1 cellular context compared by ENCODE assay signal in the genomic region with DNA sequence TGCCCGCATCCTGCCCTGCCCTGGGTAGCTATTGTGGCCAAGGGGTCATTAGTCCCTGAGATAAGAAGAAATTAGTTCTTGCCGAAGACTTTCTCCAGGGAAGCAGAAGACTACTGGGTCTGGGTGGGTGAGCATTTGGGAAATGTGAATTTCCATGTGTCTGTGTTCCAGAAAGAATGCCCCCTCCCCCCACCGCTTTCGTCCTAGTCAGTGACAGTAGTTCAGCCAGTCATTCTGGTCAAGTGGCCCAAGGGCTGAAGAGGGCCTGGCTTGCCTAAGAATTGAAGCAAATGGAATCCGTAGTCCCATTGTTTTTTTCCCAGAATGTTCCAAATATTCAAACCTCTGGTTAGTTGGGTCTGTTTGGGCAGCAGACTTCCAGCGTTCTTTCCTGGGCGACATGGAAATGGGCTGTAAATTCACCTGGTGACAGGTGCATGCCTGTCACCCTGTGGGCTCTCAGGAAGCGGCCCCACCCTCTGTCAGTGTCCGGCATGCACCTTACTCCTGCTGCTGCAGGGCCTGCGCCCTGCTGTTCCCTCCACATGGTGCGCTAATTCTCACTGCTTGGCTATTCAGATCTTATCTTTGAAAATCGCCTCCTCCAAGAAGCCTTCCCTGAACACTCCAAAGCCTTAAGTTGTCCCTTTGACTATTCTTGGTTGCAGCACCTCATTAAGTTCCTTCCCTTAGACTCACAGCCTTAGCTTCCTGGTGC.
TF ChIP-seq lines count a peak whose summit lies in the region.

No MANE protein-coding gene starts in this region.

TF ChIP-seq in K562, 482 proteins besides CTCF, POLR2A, EP300 and RAD21 (continued from another document):
- TF ChIP-seq, protein P1, sequence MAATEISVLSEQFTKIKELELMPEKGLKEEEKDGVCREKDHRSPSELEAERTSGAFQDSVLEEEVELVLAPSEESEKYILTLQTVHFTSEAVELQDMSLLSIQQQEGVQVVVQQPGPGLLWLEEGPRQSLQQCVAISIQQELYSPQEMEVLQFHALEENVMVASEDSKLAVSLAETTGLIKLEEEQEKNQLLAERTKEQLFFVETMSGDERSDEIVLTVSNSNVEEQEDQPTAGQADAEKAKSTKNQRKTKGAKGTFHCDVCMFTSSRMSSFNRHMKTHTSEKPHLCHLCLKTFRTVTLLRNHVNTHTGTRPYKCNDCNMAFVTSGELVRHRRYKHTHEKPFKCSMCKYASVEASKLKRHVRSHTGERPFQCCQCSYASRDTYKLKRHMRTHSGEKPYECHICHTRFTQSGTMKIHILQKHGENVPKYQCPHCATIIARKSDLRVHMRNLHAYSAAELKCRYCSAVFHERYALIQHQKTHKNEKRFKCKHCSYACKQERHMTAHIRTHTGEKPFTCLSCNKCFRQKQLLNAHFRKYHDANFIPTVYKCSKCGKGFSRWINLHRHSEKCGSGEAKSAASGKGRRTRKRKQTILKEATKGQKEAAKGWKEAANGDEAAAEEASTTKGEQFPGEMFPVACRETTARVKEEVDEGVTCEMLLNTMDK (IDR thresholded peaks at IDR 0.05; ENCODE audit: borderline replicate concordance, insufficient read depth, low read depth, low read length, poor library complexity, severe bottlenecking): no peak
- TF ChIP-seq PCBP2 (IDR thresholded peaks at IDR 0.05; ENCODE audit: low read depth, low read length, poor library complexity, severe bottlenecking) (no peak), MCM5 (IDR thresholded peaks at IDR 0.05; ENCODE audit: low read depth) (no peak), COPS2 (conservative IDR thresholded peaks at IDR 0.05) (no peak), ZFP36 (IDR thresholded peaks at IDR 0.05; ENCODE audit: low read depth, low read length, partially characterized antibody) (peak; percentile 97), MYNN (IDR thresholded peaks at IDR 0.05) (no peak), MYNN (CRISPR knock-in tag; IDR thresholded peaks at IDR 0.05) (no peak), IRF2 (CRISPR knock-in tag; IDR thresholded peaks at IDR 0.05) (no peak), CHD1 (IDR thresholded peaks at IDR 0.05; ENCODE audit: low read length) (no peak), ZNF436 (CRISPR knock-in tag; IDR thresholded peaks at IDR 0.05) (peak; percentile 69; the same call in 1 of the 2 replicates), SREBF2 (CRISPR knock-in tag; IDR thresholded peaks at IDR 0.05) (no peak), C11orf30 (IDR thresholded peaks at IDR 0.05; ENCODE audit: low read depth) (no peak), HMGN3 (IDR thresholded peaks at IDR 0.05; ENCODE audit: borderline replicate concordance, extremely low read depth, insufficient read length, low read depth, low read length) (no peak), ETS2 (tag; IDR thresholded peaks at IDR 0.05; ENCODE audit: borderline replicate concordance, poor library complexity, severe bottlenecking) (no peak), LARP7 (IDR thresholded peaks at IDR 0.05) (no peak), NCOA1 (IDR thresholded peaks at IDR 0.05; ENCODE audit: low read depth) (no peak), HMG20A (CRISPR knock-in tag; conservative IDR thresholded peaks at IDR 0.05) (no peak), FOXJ3 (CRISPR knock-in tag; IDR thresholded peaks at IDR 0.05) (no peak), BCOR (IDR thresholded peaks at IDR 0.05) (peak; percentile 54; the same call in 1 of the 2 replicates), NR1H2 (CRISPR knock-in tag; IDR thresholded peaks at IDR 0.05) (no peak), SMARCA5 (IDR thresholded peaks at IDR 0.05) (0 out of 2 replicates have a peak, but pooled peaks have one; percentile 26), SUPT5H (IDR thresholded peaks at IDR 0.05) (no peak), ZSCAN32 (CRISPR knock-in tag; IDR thresholded peaks at IDR 0.05) (no peak), ZNF57 (CRISPR knock-in tag; IDR thresholded peaks at IDR 0.05) (no peak), NFIC (IDR thresholded peaks at IDR 0.05) (no peak), KDM5B (IDR thresholded peaks at IDR 0.05; ENCODE audit: insufficient replicate concordance, low read depth, low read length) (no peak), GABPB1 (CRISPR knock-in tag; IDR thresholded peaks at IDR 0.05) (no peak), CBX1 (IDR thresholded peaks at IDR 0.05; ENCODE audit: low read depth) (no peak), GATA2 (CRISPR knock-in tag; IDR thresholded peaks at IDR 0.05) (peak; percentile 45)
- TF ChIP-seq, protein P2, sequence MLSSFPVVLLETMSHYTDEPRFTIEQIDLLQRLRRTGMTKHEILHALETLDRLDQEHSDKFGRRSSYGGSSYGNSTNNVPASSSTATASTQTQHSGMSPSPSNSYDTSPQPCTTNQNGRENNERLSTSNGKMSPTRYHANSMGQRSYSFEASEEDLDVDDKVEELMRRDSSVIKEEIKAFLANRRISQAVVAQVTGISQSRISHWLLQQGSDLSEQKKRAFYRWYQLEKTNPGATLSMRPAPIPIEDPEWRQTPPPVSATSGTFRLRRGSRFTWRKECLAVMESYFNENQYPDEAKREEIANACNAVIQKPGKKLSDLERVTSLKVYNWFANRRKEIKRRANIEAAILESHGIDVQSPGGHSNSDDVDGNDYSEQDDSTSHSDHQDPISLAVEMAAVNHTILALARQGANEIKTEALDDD (IDR thresholded peaks at IDR 0.05): no peak
- TF ChIP-seq, protein P3, sequence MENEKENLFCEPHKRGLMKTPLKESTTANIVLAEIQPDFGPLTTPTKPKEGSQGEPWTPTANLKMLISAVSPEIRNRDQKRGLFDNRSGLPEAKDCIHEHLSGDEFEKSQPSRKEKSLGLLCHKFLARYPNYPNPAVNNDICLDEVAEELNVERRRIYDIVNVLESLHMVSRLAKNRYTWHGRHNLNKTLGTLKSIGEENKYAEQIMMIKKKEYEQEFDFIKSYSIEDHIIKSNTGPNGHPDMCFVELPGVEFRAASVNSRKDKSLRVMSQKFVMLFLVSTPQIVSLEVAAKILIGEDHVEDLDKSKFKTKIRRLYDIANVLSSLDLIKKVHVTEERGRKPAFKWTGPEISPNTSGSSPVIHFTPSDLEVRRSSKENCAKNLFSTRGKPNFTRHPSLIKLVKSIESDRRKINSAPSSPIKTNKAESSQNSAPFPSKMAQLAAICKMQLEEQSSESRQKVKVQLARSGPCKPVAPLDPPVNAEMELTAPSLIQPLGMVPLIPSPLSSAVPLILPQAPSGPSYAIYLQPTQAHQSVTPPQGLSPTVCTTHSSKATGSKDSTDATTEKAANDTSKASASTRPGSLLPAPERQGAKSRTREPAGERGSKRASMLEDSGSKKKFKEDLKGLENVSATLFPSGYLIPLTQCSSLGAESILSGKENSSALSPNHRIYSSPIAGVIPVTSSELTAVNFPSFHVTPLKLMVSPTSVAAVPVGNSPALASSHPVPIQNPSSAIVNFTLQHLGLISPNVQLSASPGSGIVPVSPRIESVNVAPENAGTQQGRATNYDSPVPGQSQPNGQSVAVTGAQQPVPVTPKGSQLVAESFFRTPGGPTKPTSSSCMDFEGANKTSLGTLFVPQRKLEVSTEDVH (IDR thresholded peaks at IDR 0.05; ENCODE audit: low read depth, partially characterized antibody): no peak
- TF ChIP-seq, protein P4, sequence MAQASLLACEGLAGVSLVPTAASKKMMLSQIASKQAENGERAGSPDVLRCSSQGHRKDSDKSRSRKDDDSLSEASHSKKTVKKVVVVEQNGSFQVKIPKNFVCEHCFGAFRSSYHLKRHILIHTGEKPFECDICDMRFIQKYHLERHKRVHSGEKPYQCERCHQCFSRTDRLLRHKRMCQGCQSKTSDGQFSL (CRISPR knock-in tag; IDR thresholded peaks at IDR 0.05): no peak
- TF ChIP-seq, protein P4 (tag; IDR thresholded peaks at IDR 0.05): no peak
- TF ChIP-seq, protein P5, sequence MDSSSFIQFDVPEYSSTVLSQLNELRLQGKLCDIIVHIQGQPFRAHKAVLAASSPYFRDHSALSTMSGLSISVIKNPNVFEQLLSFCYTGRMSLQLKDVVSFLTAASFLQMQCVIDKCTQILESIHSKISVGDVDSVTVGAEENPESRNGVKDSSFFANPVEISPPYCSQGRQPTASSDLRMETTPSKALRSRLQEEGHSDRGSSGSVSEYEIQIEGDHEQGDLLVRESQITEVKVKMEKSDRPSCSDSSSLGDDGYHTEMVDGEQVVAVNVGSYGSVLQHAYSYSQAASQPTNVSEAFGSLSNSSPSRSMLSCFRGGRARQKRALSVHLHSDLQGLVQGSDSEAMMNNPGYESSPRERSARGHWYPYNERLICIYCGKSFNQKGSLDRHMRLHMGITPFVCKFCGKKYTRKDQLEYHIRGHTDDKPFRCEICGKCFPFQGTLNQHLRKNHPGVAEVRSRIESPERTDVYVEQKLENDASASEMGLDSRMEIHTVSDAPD (CRISPR knock-in tag; IDR thresholded peaks at IDR 0.05): no peak
- TF ChIP-seq, protein P6, sequence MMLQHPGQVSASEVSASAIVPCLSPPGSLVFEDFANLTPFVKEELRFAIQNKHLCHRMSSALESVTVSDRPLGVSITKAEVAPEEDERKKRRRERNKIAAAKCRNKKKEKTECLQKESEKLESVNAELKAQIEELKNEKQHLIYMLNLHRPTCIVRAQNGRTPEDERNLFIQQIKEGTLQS (IDR thresholded peaks at IDR 0.05): no peak
- TF ChIP-seq, protein P6 (CRISPR knock-in tag; conservative IDR thresholded peaks at IDR 0.05): no peak
- TF ChIP-seq, protein P7, sequence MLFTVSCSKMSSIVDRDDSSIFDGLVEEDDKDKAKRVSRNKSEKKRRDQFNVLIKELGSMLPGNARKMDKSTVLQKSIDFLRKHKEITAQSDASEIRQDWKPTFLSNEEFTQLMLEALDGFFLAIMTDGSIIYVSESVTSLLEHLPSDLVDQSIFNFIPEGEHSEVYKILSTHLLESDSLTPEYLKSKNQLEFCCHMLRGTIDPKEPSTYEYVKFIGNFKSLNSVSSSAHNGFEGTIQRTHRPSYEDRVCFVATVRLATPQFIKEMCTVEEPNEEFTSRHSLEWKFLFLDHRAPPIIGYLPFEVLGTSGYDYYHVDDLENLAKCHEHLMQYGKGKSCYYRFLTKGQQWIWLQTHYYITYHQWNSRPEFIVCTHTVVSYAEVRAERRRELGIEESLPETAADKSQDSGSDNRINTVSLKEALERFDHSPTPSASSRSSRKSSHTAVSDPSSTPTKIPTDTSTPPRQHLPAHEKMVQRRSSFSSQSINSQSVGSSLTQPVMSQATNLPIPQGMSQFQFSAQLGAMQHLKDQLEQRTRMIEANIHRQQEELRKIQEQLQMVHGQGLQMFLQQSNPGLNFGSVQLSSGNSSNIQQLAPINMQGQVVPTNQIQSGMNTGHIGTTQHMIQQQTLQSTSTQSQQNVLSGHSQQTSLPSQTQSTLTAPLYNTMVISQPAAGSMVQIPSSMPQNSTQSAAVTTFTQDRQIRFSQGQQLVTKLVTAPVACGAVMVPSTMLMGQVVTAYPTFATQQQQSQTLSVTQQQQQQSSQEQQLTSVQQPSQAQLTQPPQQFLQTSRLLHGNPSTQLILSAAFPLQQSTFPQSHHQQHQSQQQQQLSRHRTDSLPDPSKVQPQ (CRISPR knock-in tag; IDR thresholded peaks at IDR 0.05; ENCODE audit: borderline replicate concordance): no peak
- TF ChIP-seq, protein P8, sequence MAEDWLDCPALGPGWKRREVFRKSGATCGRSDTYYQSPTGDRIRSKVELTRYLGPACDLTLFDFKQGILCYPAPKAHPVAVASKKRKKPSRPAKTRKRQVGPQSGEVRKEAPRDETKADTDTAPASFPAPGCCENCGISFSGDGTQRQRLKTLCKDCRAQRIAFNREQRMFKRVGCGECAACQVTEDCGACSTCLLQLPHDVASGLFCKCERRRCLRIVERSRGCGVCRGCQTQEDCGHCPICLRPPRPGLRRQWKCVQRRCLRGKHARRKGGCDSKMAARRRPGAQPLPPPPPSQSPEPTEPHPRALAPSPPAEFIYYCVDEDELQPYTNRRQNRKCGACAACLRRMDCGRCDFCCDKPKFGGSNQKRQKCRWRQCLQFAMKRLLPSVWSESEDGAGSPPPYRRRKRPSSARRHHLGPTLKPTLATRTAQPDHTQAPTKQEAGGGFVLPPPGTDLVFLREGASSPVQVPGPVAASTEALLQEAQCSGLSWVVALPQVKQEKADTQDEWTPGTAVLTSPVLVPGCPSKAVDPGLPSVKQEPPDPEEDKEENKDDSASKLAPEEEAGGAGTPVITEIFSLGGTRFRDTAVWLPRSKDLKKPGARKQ (CRISPR knock-in tag; IDR thresholded peaks at IDR 0.05): no peak
- TF ChIP-seq, protein P9, sequence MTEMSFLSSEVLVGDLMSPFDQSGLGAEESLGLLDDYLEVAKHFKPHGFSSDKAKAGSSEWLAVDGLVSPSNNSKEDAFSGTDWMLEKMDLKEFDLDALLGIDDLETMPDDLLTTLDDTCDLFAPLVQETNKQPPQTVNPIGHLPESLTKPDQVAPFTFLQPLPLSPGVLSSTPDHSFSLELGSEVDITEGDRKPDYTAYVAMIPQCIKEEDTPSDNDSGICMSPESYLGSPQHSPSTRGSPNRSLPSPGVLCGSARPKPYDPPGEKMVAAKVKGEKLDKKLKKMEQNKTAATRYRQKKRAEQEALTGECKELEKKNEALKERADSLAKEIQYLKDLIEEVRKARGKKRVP (CRISPR knock-in tag; IDR thresholded peaks at IDR 0.05): no peak
